ENCODE assay signal across 8 cellular contexts in genomic region chr12:53159195-53159834, GRCh38. TPM values are rescaled to one million over a fixed set of nuclear protein-coding genes. Genes with fewer than 3 reads are reported as not detected.
A peak's percentile ranks its signal among the peaks of the same experiment; 100 is the strongest.
DNase-seq lines count a peak whose midpoint lies in the region; ATAC-seq and TF ChIP-seq lines count a peak whose summit lies in the region.

No MANE protein-coding gene starts in this region.

- DNase-seq in COR-L47 (lab: John Stamatoyannopoulos, UW) (peak; percentile 63), MM.1S (peak; percentile 86), SHP77 (lab: John Stamatoyannopoulos, UW) (peak; percentile 67 to 76), foreskin keratinocyte (peak in 1 of 2 donors; percentile 50), occipital lobe (lab: John Stamatoyannopoulos, UW) (peak; percentile 42), suprapubic skin (ENCODE audit: low spot score in 2 of 2) (peak; percentile 92)
- peak; percentile 83 for DNase-seq in activated T-helper 2 cell treated with anti-CD3 and anti-CD28 coated beads, Interferon-gamma antibody, Interleukin-2, Interleukin-4, amounts not matched to agents 10 μg/mL and 5 μg/mL and 100 μg/mL, durations not matched to agents 14 hours and 24 hours and 36 hours (ENCODE audit: low spot score)

- no peaks in the 10 kb centered on the region for H3K27me3 Mint-ChIP-seq in activated T-helper 2 cell treated with anti-CD3 and anti-CD28 coated beads, Interferon-gamma antibody, Interleukin-2, Interleukin-4, amounts not matched to agents 10 μg/mL and 5 μg/mL and 100 μg/mL, durations not matched to agents 14 hours and 24 hours and 36 hours (ENCODE audit: low read depth)

- WGBS in suprapubic skin: 23% methylated on average over 13 of the region's 14 CpGs

- H3K4me3 Mint-ChIP-seq in activated T-helper 2 cell treated with anti-CD3 and anti-CD28 coated beads, Interferon-gamma antibody, Interleukin-2, Interleukin-4, amounts not matched to agents 10 μg/mL and 5 μg/mL and 100 μg/mL, durations not matched to agents 14 hours and 24 hours and 36 hours (ENCODE audit: low read depth): no peak overlapping the region

- H3F3A ChIP-seq in MM.1S (ENCODE audit: insufficient read depth, low read length): 0 out of 2 replicates have a peak, but pooled peaks cover 5% of the 10 kb centered on the region

- H3K9me3 Mint-ChIP-seq in activated T-helper 2 cell treated with anti-CD3 and anti-CD28 coated beads, Interferon-gamma antibody, Interleukin-2, Interleukin-4, amounts not matched to agents 10 μg/mL and 5 μg/mL and 100 μg/mL, durations not matched to agents 14 hours and 24 hours and 36 hours: no peaks in the 10 kb centered on the region

- peak overlapping the region; percentile 35; the same call in 1 of the 2 replicates for H3K4me2 ChIP-seq in MM.1S (ENCODE audit: low read depth, low read length)

- peak overlapping the region; percentile 41 for H2AFZ ChIP-seq in MM.1S (ENCODE audit: low read length)

- TF ChIP-seq EP300 in suprapubic skin (IDR thresholded peaks at IDR 0.05): no peak

- H3K27me3 ChIP-seq in MM.1S (replicated peaks; ENCODE audit: insufficient read depth, low read length) (no peaks in the 10 kb centered on the region), foreskin keratinocyte (no peaks in the 10 kb centered on the region), suprapubic skin (no peaks in the 10 kb centered on the region)

- H3K27ac Mint-ChIP-seq in activated T-helper 2 cell treated with anti-CD3 and anti-CD28 coated beads, Interferon-gamma antibody, Interleukin-2, Interleukin-4, amounts not matched to agents 10 μg/mL and 5 μg/mL and 100 μg/mL, durations not matched to agents 14 hours and 24 hours and 36 hours: peak overlapping the region; percentile 62

- intact Hi-C loops in activated T-helper 2 cell treated with anti-CD3 and anti-CD28 coated beads, Interferon-gamma antibody, Interleukin-2, Interleukin-4, amounts not matched to agents 10 μg/mL and 5 μg/mL and 100 μg/mL, durations not matched to agents 14 hours and 24 hours and 36 hours (cut with micrococcal nuclease): loop anchor here (1.0 to 5.0 kb wide), 4 partner anchors 31 to 262 kb away; no protein-coding TSS in a partner anchor

- H3K9ac ChIP-seq in MM.1S (ENCODE audit: low read length): no peak overlapping the region

- no peak for TF ChIP-seq POLR2A in suprapubic skin (IDR thresholded peaks at IDR 0.05)

- TF ChIP-seq CTCF in MM.1S (IDR thresholded peaks at IDR 0.05; ENCODE audit: low read length) (peak; percentile 99), foreskin keratinocyte (conservative IDR thresholded peaks at IDR 0.05) (peak; percentile 96), suprapubic skin (IDR thresholded peaks at IDR 0.05) (peak; percentile 84 to 95)

- ATAC-seq in GM21576 (IDR thresholded peaks at IDR 0.05; ENCODE audit: unreplicated experiment) (peak; percentile 81), foreskin keratinocyte (peak; percentile 77)

- H3K27ac ChIP-seq in MM.1S (ENCODE audit: low read length) (no peak overlapping the region), foreskin keratinocyte (no peak overlapping the region), suprapubic skin (no peak overlapping the region)

- no peaks in the 10 kb centered on the region for H4K20me1 ChIP-seq in MM.1S (ENCODE audit: insufficient read depth, low read length)

- H3K36me3 Mint-ChIP-seq in activated T-helper 2 cell treated with anti-CD3 and anti-CD28 coated beads, Interferon-gamma antibody, Interleukin-2, Interleukin-4, amounts not matched to agents 10 μg/mL and 5 μg/mL and 100 μg/mL, durations not matched to agents 14 hours and 24 hours and 36 hours (ENCODE audit: low read depth): no peaks in the 10 kb centered on the region

- peaks cover 7% of the 10 kb centered on the region; the same call in 1 of the 2 replicates for H3K4me1 ChIP-seq in MM.1S (ENCODE audit: low read length)
- no peaks in the 10 kb centered on the region for H3K4me1 ChIP-seq in foreskin keratinocyte
- peaks cover 4% of the 10 kb centered on the region for H3K4me1 ChIP-seq in suprapubic skin

- H3K79me2 ChIP-seq in MM.1S (ENCODE audit: low read length): no peaks in the 10 kb centered on the region

- H3K4me3 ChIP-seq in MM.1S (ENCODE audit: low read length) (no peak overlapping the region), suprapubic skin (no peak overlapping the region)

- H3K9me3 ChIP-seq in MM.1S (replicated peaks; ENCODE audit: insufficient read depth, low read length) (no peaks in the 10 kb centered on the region), suprapubic skin (no peaks in the 10 kb centered on the region)

- H3K9me2 ChIP-seq in MM.1S (replicated peaks; ENCODE audit: insufficient read depth, low read length): no peaks in the 10 kb centered on the region

- H3K36me3 ChIP-seq in MM.1S (replicated peaks; ENCODE audit: insufficient read depth, low read length) (no peaks in the 10 kb centered on the region), suprapubic skin (peaks cover 7% of the 10 kb centered on the region)

- H3K4me1 Mint-ChIP-seq in activated T-helper 2 cell treated with anti-CD3 and anti-CD28 coated beads, Interferon-gamma antibody, Interleukin-2, Interleukin-4, amounts not matched to agents 10 μg/mL and 5 μg/mL and 100 μg/mL, durations not matched to agents 14 hours and 24 hours and 36 hours (ENCODE audit: low read depth): peaks cover 7% of the 10 kb centered on the region

RNA-seq across cellular contexts. Expression of gene ZNF740, which starts 21.2 kb away (rescaled TPM):
- total RNA-seq in activated T-helper 2 cell treated with anti-CD3 and anti-CD28 coated beads, Interferon-gamma antibody, Interleukin-2, Interleukin-4, amounts not matched to agents 10 μg/mL and 5 μg/mL and 100 μg/mL, durations not matched to agents 14 hours and 24 hours and 36 hours: 44.9 and 45.5 TPM in 2 replicates
- total RNA-seq in foreskin keratinocyte (11.0 and 11.7 TPM in 2 replicates), occipital lobe (19.7 TPM), suprapubic skin (10 to 100 TPM in 3 of 4 donors, 1 to 10 TPM in 1; 5.9 to 38.9 (median 15.2) TPM)
- 3.7 and 4.6 TPM in 2 replicates for polyA plus RNA-seq in foreskin keratinocyte

RNA-seq across cellular contexts. Expression of gene CSAD, which starts 21.4 kb away (rescaled TPM):
- 20.2 TPM in 2 replicates for total RNA-seq in activated T-helper 2 cell treated with anti-CD3 and anti-CD28 coated beads, Interferon-gamma antibody, Interleukin-2, Interleukin-4, amounts not matched to agents 10 μg/mL and 5 μg/mL and 100 μg/mL, durations not matched to agents 14 hours and 24 hours and 36 hours
- total RNA-seq in foreskin keratinocyte (4.1 and 4.4 TPM in 2 replicates), occipital lobe (26.0 TPM), suprapubic skin (100 to 1,000 TPM in 1 of 4 donors, 10 to 100 TPM in 3; 35.6 to 175 (median 56.7) TPM)
- polyA plus RNA-seq in foreskin keratinocyte: 3.0 and 3.1 TPM in 2 replicates

RNA-seq across cellular contexts. Expression of gene ITGB7, which starts 47.7 kb away (rescaled TPM):
- total RNA-seq in activated T-helper 2 cell treated with anti-CD3 and anti-CD28 coated beads, Interferon-gamma antibody, Interleukin-2, Interleukin-4, amounts not matched to agents 10 μg/mL and 5 μg/mL and 100 μg/mL, durations not matched to agents 14 hours and 24 hours and 36 hours: 200 and 208 TPM in 2 replicates
- total RNA-seq in foreskin keratinocyte: 0.14 and 0.32 TPM in 2 replicates
- polyA plus RNA-seq in foreskin keratinocyte: 0.15 and 0.17 TPM in 2 replicates
- not detected for total RNA-seq in occipital lobe
- 10 to 100 TPM in 1 of 4 donors, 1 to 10 TPM in 3; 2.9 to 29.1 (median 6.8) TPM for total RNA-seq in suprapubic skin

RNA-seq across cellular contexts. Expression of gene SOAT2, which starts 56.0 kb away (rescaled TPM):
- total RNA-seq in activated T-helper 2 cell treated with anti-CD3 and anti-CD28 coated beads, Interferon-gamma antibody, Interleukin-2, Interleukin-4, amounts not matched to agents 10 μg/mL and 5 μg/mL and 100 μg/mL, durations not matched to agents 14 hours and 24 hours and 36 hours: not detected in 2 replicates
- total RNA-seq in foreskin keratinocyte (not detected in 2 replicates), occipital lobe (not detected), suprapubic skin (not detected)
- not detected in 2 replicates for polyA plus RNA-seq in foreskin keratinocyte
